Comparison of ENCODE assay signal across 17 cellular contexts in genomic region chr20:9177278-9177677, GRCh38.
"Had no signal": no experiment of that assay in that cellular context is flagged by ENCODE, and none has a peak within 500 bp of the region (broad histone marks: within the 10 kb centered on the region; RNA-seq: fewer than 3 reads in every experiment).

No MANE protein-coding gene starts in this region.

- H3K4me3 ChIP-seq: left lung, skin epidermis, tibial nerve, vagina had no signal

- DNase-seq: activated B cell treated with CpG ODN at 0.5 μM for 24 hours; activated CD4-positive, alpha-beta memory T cell treated with anti-CD3 and anti-CD28 coated beads, Interleukin-2, amount 10 ng/mL, durations not matched to agents 7 days and 5 days; activated CD4-positive, alpha-beta T cell treated with anti-CD3 and anti-CD28 coated beads for 48 hours; activated CD8-positive, alpha-beta memory T cell treated with anti-CD3 and anti-CD28 coated beads, Interleukin-2, amount 10 ng/mL, durations not matched to agents 7 days and 5 days; activated naive CD8-positive, alpha-beta T cell treated with anti-CD3 and anti-CD28 coated beads for 36 hours; amniotic stem cell; foreskin keratinocyte; hypothalamus; kidney; left lung; midbrain; right cardiac atrium; stimulated activated CD4-positive, alpha-beta T cell treated with anti-CD3 and anti-CD28 coated beads, Interleukin-15, amount 100 ng/mL, for 24 hours; stimulated activated CD4-positive, alpha-beta T cell treated with anti-CD3 and anti-CD28 coated beads, Interleukin-2, amount 100 ng/mL, for 48 hours had no signal

- H3K27me3 ChIP-seq: foreskin keratinocyte, left lung, tibial nerve, vagina had no signal

- H3K4me1 ChIP-seq: foreskin keratinocyte, left lung, vagina had no signal

- H3K36me3 ChIP-seq: left lung, tibial nerve, vagina had no signal

- H3K27ac ChIP-seq: foreskin keratinocyte, left lung, skin epidermis, tibial nerve, vagina had no signal

- ATAC-seq: activated CD8-positive, alpha-beta memory T cell treated with anti-CD3 and anti-CD28 coated beads, Interleukin-2, amount 10 ng/mL, durations not matched to agents 7 days and 5 days; foreskin keratinocyte; left lung; right cardiac atrium had no signal

- H3K9me3 ChIP-seq: left lung, tibial nerve, vagina had no signal
